Comparison of ENCODE assay signal across 2 cellular contexts in the genomic region with DNA sequence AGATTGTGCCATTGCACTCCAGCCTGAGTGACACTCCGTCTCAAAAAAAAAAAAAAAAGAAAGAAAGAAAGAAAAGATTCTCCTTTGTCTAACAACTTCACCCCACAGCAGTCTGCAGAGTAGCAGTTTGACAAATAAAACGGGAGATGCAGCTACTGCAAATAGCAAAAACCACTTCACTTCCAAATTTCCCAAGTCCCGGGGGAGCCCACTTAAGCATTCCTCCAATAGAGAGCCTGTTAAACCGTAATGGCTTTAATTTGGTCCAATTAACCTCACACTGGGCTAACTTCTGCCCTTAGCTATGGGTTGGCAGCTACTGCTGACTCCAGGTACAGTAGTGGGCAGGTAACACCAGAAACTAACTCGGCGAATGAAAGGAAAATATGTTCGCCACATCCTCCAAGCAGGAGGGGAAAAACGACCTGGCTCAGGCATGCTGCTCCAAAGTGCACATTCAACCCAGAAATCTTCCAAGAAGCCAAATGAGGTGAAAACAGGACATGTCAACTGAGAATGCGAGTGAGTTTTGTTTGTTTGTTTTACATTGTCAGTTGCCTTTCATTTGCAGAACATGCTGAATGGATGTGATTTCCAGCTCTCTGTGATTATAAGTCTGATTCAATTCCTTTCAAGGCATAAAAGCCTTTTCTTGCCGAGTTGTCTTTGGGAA.
TF ChIP-seq lines count a peak whose summit lies in the region.

No MANE protein-coding gene starts in this region.

TF ChIP-seq in HEK293, 187 proteins besides CTCF, POLR2A, EP300 and RAD21 (continued from another document):
- TF ChIP-seq ZNF10 (tag by site-specific recombination; IDR thresholded peaks at IDR 0.05) = peak; percentile 47; the same call in 1 of the 2 replicates
- TF ChIP-seq ZFP41 (tag by site-specific recombination; IDR thresholded peaks at IDR 0.05; ENCODE audit: borderline replicate concordance) = no peak
- peak; percentile 82 for TF ChIP-seq TRIM28 (IDR thresholded peaks at IDR 0.05; ENCODE audit: borderline replicate concordance, low read length)
- TF ChIP-seq ZNF24 (tag by site-specific recombination; IDR thresholded peaks at IDR 0.05) = peak; percentile 38; the same call in 1 of the 2 replicates
- TF ChIP-seq ZBTB17 (tag by site-specific recombination; IDR thresholded peaks at IDR 0.05) = peak; percentile 65
- TF ChIP-seq, protein P1, sequence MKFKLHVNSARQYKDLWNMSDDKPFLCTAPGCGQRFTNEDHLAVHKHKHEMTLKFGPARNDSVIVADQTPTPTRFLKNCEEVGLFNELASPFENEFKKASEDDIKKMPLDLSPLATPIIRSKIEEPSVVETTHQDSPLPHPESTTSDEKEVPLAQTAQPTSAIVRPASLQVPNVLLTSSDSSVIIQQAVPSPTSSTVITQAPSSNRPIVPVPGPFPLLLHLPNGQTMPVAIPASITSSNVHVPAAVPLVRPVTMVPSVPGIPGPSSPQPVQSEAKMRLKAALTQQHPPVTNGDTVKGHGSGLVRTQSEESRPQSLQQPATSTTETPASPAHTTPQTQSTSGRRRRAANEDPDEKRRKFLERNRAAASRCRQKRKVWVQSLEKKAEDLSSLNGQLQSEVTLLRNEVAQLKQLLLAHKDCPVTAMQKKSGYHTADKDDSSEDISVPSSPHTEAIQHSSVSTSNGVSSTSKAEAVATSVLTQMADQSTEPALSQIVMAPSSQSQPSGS (tag by site-specific recombination; IDR thresholded peaks at IDR 0.05; ENCODE audit: low read depth) = no peak
- no peak for TF ChIP-seq ZNF596 (tag by site-specific recombination; IDR thresholded peaks at IDR 0.05)
- TF ChIP-seq ZEB2 (tag by site-specific recombination; IDR thresholded peaks at IDR 0.05) = 0 out of 2 replicates have a peak, but pooled peaks have one; percentile 40
- no peak for TF ChIP-seq ZNF423 (tag by site-specific recombination; IDR thresholded peaks at IDR 0.05)
- TF ChIP-seq, protein P2, sequence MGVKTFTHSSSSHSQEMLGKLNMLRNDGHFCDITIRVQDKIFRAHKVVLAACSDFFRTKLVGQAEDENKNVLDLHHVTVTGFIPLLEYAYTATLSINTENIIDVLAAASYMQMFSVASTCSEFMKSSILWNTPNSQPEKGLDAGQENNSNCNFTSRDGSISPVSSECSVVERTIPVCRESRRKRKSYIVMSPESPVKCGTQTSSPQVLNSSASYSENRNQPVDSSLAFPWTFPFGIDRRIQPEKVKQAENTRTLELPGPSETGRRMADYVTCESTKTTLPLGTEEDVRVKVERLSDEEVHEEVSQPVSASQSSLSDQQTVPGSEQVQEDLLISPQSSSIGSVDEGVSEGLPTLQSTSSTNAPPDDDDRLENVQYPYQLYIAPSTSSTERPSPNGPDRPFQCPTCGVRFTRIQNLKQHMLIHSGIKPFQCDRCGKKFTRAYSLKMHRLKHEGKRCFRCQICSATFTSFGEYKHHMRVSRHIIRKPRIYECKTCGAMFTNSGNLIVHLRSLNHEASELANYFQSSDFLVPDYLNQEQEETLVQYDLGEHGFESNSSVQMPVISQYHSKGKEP (tag by site-specific recombination; IDR thresholded peaks at IDR 0.05) = 0 out of 2 replicates have a peak, but pooled peaks have one; percentile 58
- no peak for TF ChIP-seq ZNF37A (tag by site-specific recombination; IDR thresholded peaks at IDR 0.05)
- TF ChIP-seq ZNF223 (tag by site-specific recombination; IDR thresholded peaks at IDR 0.05) = no peak
- peak; percentile 26; the same call in 1 of the 2 replicates for TF ChIP-seq IKZF3 (tag by site-specific recombination; IDR thresholded peaks at IDR 0.05)
- TF ChIP-seq ZNF660 (tag by site-specific recombination; IDR thresholded peaks at IDR 0.05) = no peak
- TF ChIP-seq OSR2 (tag by site-specific recombination; IDR thresholded peaks at IDR 0.05) = peak; percentile 88

TF ChIP-seq in WTC11, 78 proteins besides CTCF, POLR2A, EP300 and RAD21 (continued from another document):
- TF ChIP-seq TEAD1 (CRISPR knock-in tag; IDR thresholded peaks at IDR 0.05) (no peak; the same call in 1 of the 2 replicates), PRRX2 (CRISPR knock-in tag; IDR thresholded peaks at IDR 0.05) (no peak), NR2C2 (CRISPR knock-in tag; IDR thresholded peaks at IDR 0.05) (no peak), CBFB (CRISPR knock-in tag; IDR thresholded peaks at IDR 0.05; ENCODE audit: low read depth) (no peak)
- TF ChIP-seq, protein P3, sequence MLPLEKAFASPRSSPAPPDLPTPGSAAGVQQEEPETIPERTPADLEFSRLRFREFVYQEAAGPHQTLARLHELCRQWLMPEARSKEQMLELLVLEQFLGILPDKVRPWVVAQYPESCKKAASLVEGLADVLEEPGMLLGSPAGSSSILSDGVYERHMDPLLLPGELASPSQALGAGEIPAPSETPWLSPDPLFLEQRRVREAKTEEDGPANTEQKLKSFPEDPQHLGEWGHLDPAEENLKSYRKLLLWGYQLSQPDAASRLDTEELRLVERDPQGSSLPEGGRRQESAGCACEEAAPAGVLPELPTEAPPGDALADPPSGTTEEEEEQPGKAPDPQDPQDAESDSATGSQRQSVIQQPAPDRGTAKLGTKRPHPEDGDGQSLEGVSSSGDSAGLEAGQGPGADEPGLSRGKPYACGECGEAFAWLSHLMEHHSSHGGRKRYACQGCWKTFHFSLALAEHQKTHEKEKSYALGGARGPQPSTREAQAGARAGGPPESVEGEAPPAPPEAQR (CRISPR knock-in tag; IDR thresholded peaks at IDR 0.05) = no peak
- TF ChIP-seq, protein P4, sequence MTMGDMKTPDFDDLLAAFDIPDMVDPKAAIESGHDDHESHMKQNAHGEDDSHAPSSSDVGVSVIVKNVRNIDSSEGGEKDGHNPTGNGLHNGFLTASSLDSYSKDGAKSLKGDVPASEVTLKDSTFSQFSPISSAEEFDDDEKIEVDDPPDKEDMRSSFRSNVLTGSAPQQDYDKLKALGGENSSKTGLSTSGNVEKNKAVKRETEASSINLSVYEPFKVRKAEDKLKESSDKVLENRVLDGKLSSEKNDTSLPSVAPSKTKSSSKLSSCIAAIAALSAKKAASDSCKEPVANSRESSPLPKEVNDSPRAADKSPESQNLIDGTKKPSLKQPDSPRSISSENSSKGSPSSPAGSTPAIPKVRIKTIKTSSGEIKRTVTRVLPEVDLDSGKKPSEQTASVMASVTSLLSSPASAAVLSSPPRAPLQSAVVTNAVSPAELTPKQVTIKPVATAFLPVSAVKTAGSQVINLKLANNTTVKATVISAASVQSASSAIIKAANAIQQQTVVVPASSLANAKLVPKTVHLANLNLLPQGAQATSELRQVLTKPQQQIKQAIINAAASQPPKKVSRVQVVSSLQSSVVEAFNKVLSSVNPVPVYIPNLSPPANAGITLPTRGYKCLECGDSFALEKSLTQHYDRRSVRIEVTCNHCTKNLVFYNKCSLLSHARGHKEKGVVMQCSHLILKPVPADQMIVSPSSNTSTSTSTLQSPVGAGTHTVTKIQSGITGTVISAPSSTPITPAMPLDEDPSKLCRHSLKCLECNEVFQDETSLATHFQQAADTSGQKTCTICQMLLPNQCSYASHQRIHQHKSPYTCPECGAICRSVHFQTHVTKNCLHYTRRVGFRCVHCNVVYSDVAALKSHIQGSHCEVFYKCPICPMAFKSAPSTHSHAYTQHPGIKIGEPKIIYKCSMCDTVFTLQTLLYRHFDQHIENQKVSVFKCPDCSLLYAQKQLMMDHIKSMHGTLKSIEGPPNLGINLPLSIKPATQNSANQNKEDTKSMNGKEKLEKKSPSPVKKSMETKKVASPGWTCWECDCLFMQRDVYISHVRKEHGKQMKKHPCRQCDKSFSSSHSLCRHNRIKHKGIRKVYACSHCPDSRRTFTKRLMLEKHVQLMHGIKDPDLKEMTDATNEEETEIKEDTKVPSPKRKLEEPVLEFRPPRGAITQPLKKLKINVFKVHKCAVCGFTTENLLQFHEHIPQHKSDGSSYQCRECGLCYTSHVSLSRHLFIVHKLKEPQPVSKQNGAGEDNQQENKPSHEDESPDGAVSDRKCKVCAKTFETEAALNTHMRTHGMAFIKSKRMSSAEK (CRISPR knock-in tag; IDR thresholded peaks at IDR 0.05; ENCODE audit: borderline replicate concordance) = no peak
- TF ChIP-seq, protein P5, sequence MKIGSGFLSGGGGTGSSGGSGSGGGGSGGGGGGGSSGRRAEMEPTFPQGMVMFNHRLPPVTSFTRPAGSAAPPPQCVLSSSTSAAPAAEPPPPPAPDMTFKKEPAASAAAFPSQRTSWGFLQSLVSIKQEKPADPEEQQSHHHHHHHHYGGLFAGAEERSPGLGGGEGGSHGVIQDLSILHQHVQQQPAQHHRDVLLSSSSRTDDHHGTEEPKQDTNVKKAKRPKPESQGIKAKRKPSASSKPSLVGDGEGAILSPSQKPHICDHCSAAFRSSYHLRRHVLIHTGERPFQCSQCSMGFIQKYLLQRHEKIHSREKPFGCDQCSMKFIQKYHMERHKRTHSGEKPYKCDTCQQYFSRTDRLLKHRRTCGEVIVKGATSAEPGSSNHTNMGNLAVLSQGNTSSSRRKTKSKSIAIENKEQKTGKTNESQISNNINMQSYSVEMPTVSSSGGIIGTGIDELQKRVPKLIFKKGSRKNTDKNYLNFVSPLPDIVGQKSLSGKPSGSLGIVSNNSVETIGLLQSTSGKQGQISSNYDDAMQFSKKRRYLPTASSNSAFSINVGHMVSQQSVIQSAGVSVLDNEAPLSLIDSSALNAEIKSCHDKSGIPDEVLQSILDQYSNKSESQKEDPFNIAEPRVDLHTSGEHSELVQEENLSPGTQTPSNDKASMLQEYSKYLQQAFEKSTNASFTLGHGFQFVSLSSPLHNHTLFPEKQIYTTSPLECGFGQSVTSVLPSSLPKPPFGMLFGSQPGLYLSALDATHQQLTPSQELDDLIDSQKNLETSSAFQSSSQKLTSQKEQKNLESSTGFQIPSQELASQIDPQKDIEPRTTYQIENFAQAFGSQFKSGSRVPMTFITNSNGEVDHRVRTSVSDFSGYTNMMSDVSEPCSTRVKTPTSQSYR (CRISPR knock-in tag; IDR thresholded peaks at IDR 0.05) = no peak
- TF ChIP-seq, protein P6, sequence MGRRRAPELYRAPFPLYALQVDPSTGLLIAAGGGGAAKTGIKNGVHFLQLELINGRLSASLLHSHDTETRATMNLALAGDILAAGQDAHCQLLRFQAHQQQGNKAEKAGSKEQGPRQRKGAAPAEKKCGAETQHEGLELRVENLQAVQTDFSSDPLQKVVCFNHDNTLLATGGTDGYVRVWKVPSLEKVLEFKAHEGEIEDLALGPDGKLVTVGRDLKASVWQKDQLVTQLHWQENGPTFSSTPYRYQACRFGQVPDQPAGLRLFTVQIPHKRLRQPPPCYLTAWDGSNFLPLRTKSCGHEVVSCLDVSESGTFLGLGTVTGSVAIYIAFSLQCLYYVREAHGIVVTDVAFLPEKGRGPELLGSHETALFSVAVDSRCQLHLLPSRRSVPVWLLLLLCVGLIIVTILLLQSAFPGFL (CRISPR knock-in tag; IDR thresholded peaks at IDR 0.05; ENCODE audit: borderline replicate concordance) = no peak
- TF ChIP-seq, protein P7, sequence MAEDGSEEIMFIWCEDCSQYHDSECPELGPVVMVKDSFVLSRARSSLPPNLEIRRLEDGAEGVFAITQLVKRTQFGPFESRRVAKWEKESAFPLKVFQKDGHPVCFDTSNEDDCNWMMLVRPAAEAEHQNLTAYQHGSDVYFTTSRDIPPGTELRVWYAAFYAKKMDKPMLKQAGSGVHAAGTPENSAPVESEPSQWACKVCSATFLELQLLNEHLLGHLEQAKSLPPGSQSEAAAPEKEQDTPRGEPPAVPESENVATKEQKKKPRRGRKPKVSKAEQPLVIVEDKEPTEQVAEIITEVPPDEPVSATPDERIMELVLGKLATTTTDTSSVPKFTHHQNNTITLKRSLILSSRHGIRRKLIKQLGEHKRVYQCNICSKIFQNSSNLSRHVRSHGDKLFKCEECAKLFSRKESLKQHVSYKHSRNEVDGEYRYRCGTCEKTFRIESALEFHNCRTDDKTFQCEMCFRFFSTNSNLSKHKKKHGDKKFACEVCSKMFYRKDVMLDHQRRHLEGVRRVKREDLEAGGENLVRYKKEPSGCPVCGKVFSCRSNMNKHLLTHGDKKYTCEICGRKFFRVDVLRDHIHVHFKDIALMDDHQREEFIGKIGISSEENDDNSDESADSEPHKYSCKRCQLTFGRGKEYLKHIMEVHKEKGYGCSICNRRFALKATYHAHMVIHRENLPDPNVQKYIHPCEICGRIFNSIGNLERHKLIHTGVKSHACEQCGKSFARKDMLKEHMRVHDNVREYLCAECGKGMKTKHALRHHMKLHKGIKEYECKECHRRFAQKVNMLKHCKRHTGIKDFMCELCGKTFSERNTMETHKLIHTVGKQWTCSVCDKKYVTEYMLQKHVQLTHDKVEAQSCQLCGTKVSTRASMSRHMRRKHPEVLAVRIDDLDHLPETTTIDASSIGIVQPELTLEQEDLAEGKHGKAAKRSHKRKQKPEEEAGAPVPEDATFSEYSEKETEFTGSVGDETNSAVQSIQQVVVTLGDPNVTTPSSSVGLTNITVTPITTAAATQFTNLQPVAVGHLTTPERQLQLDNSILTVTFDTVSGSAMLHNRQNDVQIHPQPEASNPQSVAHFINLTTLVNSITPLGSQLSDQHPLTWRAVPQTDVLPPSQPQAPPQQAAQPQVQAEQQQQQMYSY (CRISPR knock-in tag; IDR thresholded peaks at IDR 0.05) = no peak
